In the genomic region with DNA sequence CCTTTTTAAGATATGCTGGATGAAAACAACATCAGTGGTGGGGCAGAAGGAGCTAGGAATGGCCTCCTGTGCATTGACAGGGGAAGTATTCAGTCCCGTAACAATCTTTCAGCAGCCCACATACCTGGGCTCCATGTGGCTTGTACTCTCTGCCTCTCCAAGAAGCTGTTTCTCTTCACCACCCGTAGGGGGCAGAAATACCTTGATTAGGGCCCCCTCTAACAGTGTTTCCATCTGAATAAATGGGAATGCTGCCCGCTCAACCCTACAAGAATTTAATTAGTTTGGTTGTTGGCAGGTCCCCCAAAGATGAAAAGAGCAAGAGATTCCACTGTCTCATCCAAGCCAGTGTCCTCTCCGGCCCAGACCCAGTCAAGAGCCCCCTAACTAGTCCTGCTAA, we compare ENCODE assay signal across 9 cellular contexts.
DNase-seq lines count a peak whose midpoint lies in the region; ATAC-seq, FAIRE-seq and TF ChIP-seq lines count a peak whose summit lies in the region.
"Had no signal": no experiment of that assay in that cellular context is flagged by ENCODE, and none has a peak within 500 bp of the region (broad histone marks: within the 10 kb centered on the region; RNA-seq: fewer than 3 reads in every experiment).

No MANE protein-coding gene starts in this region.

- DNase-seq in GM12891 (ENCODE audit: insufficient read length, low spot score) (no peak), neural progenitor cell (ENCODE audit: low spot score) (peak; percentile 78), left ventricle myocardium superior (no peak), hypothalamus (lab: John Stamatoyannopoulos, UW) (no peak), NCI-H146 (lab: John Stamatoyannopoulos, UW) (no peak), aorta (no peak)
- DNase-seq in Jurkat, Clone E6-1 (ENCODE audit: low read depth, low spot score), result peak; percentile 15
- no peak for DNase-seq in activated naive CD8-positive, alpha-beta T cell treated with anti-CD3 and anti-CD28 coated beads, Interleukin-2, amount 50 U/mL, for 24 hours

- FAIRE-seq in GM12891 (lab: Jason Lieb, UNC), result peak; percentile 77
- FAIRE-seq: endometrium had no signal

- peaks cover 35% of the 10 kb centered on the region for H3K4me1 Mint-ChIP-seq in activated naive CD8-positive, alpha-beta T cell treated with anti-CD3 and anti-CD28 coated beads, Interleukin-2, amount 50 U/mL, for 24 hours
- peaks cover 3% of the 10 kb centered on the region for H3K4me1 Mint-ChIP-seq in neural progenitor cell

- H3K4me3 ChIP-seq in Jurkat, Clone E6-1 (ENCODE audit: low read length), result no peak overlapping the region
- no peak overlapping the region for H3K4me3 ChIP-seq in neural progenitor cell
- H3K4me3 ChIP-seq in aorta (ENCODE audit: low read length in 2 of 2), result no peak overlapping the region

- peak overlapping the region; percentile 90 for H2AFZ ChIP-seq in neural progenitor cell (replicated peaks)

- H3K27me3 Mint-ChIP-seq in activated naive CD8-positive, alpha-beta T cell treated with anti-CD3 and anti-CD28 coated beads, Interleukin-2, amount 50 U/mL, for 24 hours, result peaks cover 14% of the 10 kb centered on the region
- H3K27me3 Mint-ChIP-seq in neural progenitor cell (ENCODE audit: insufficient read depth, low read depth), result peaks cover 2% of the 10 kb centered on the region

- peak; percentile 71 for TF ChIP-seq CTCF in neural progenitor cell (IDR thresholded peaks at IDR 0.05)

- no peak overlapping the region for H3K27ac Mint-ChIP-seq in activated naive CD8-positive, alpha-beta T cell treated with anti-CD3 and anti-CD28 coated beads, Interleukin-2, amount 50 U/mL, for 24 hours
- no peak overlapping the region for H3K27ac Mint-ChIP-seq in neural progenitor cell

- H3K9me3 ChIP-seq in neural progenitor cell (ENCODE audit: low read depth), result no peaks in the 10 kb centered on the region
- H3K9me3 ChIP-seq in aorta (ENCODE audit: control insufficient read depth, low read length), result no peaks in the 10 kb centered on the region

- no peaks in the 10 kb centered on the region for H3F3A ChIP-seq in neural progenitor cell (ENCODE audit: low read depth)

- peaks cover 5% of the 10 kb centered on the region for H3K9me3 Mint-ChIP-seq in activated naive CD8-positive, alpha-beta T cell treated with anti-CD3 and anti-CD28 coated beads, Interleukin-2, amount 50 U/mL, for 24 hours
- H3K9me3 Mint-ChIP-seq in neural progenitor cell, result no peaks in the 10 kb centered on the region

- peaks cover 2% of the 10 kb centered on the region for H3K36me3 Mint-ChIP-seq in activated naive CD8-positive, alpha-beta T cell treated with anti-CD3 and anti-CD28 coated beads, Interleukin-2, amount 50 U/mL, for 24 hours (ENCODE audit: low read depth)
- no peaks in the 10 kb centered on the region for H3K36me3 Mint-ChIP-seq in neural progenitor cell

- intact Hi-C loops in left ventricle myocardium superior (cut with micrococcal nuclease), result no loop called here
- intact Hi-C loops in aorta (cut with DNase I), result no loop called here

- no peak overlapping the region for H3K9ac ChIP-seq in neural progenitor cell

- peak; percentile 52 for ATAC-seq in activated naive CD8-positive, alpha-beta T cell treated with anti-CD3 and anti-CD28 coated beads, Interleukin-2, amount 50 U/mL, for 24 hours
- ATAC-seq in left ventricle myocardium superior (no peak), aorta (ENCODE audit: low FRiP score) (no peak)

- H3K4me1 ChIP-seq in neural progenitor cell, result no peaks in the 10 kb centered on the region
- no peaks in the 10 kb centered on the region for H3K4me1 ChIP-seq in aorta (ENCODE audit: control insufficient read depth in 1 of 2, insufficient read depth in 2 of 2, low read length in 2 of 2)

- H3K36me3 ChIP-seq in neural progenitor cell, result no peaks in the 10 kb centered on the region
- no peaks in the 10 kb centered on the region for H3K36me3 ChIP-seq in aorta (ENCODE audit: control insufficient read depth in 1 of 2, insufficient read depth in 2 of 2, low read length in 1 of 2)

- H3K27me3 ChIP-seq in neural progenitor cell, result no peaks in the 10 kb centered on the region
- H3K27me3 ChIP-seq in aorta (ENCODE audit: control insufficient read depth in 1 of 2, insufficient read depth in 2 of 2, low read length in 1 of 2), result no peaks in the 10 kb centered on the region

- TF ChIP-seq POLR2A in GM12891 (IDR thresholded peaks at IDR 0.05; ENCODE audit: low read depth, low read length), result no peak

- 72 to 75% methylated on average over 4 of the region's 4 CpGs for WGBS in aorta, 2 donors

- no peaks in the 10 kb centered on the region for H3K79me2 ChIP-seq in neural progenitor cell (ENCODE audit: low read depth)

- no peaks in the 10 kb centered on the region for H4K20me1 ChIP-seq in neural progenitor cell (ENCODE audit: low read depth)

- H3K4me3 Mint-ChIP-seq in activated naive CD8-positive, alpha-beta T cell treated with anti-CD3 and anti-CD28 coated beads, Interleukin-2, amount 50 U/mL, for 24 hours, result no peak overlapping the region
- H3K4me3 Mint-ChIP-seq in neural progenitor cell, result no peak overlapping the region

- H3K27ac ChIP-seq in neural progenitor cell, result no peak overlapping the region
- no peak overlapping the region for H3K27ac ChIP-seq in aorta (ENCODE audit: low read depth in 1 of 2, low read length in 2 of 2)

- no peak overlapping the region for H3K4me2 ChIP-seq in neural progenitor cell

TF ChIP-seq in GM12891, 5 proteins besides CTCF, POLR2A, EP300 and RAD21:
- TF ChIP-seq TAF1 (IDR thresholded peaks at IDR 0.05; ENCODE audit: low read depth, low read length) (no peak), SPI1 (IDR thresholded peaks at IDR 0.05; ENCODE audit: low read depth, low read length) (no peak), PAX5 (IDR thresholded peaks at IDR 0.05; ENCODE audit: insufficient read depth, low read length, severe bottlenecking) (no peak), POLR2AphosphoS5 (IDR thresholded peaks at IDR 0.05; ENCODE audit: low read depth, low read length) (no peak), POU2F2 (IDR thresholded peaks at IDR 0.05; ENCODE audit: low read depth, low read length) (no peak)

Comparison
In these comparisons a context has a peak if more than half of its experiments do, and no peak if none do; other contexts are left out.
1. DNase-seq: peak in Jurkat, Clone E6-1 (single experiment) and neural progenitor cell (single experiment); none in GM12891 (single experiment), activated naive CD8-positive, alpha-beta T cell treated with anti-CD3 and anti-CD28 coated beads, Interleukin-2, amount 50 U/mL, for 24 hours (single experiment), left ventricle myocardium superior (single experiment), hypothalamus (0 of 51), NCI-H146 (single experiment) and aorta (0 of 2).